15 cellular contexts compared by ENCODE assay signal in the genomic region with DNA sequence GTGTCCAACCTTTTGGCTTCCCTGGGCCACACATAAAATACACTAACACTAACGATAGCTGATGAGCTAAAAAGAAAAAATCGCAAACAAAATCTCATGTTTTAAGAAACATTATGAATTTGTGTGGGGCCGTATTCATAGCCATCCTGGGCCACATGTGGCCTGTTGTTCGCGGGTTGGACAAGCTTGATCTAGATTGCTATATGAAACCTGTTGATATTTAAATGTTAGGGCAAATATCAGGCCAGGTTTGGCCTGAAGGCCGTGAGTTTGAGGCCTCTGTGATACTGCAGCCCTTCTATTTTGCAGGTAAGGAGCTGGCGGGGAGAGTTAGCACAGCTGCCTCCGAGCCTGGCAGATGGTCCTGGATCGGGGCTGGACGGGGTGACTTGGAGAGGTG.
DNase-seq lines count a peak whose midpoint lies in the region; ATAC-seq and TF ChIP-seq lines count a peak whose summit lies in the region.
"Had no signal": no experiment of that assay in that cellular context is flagged by ENCODE, and none has a peak within 500 bp of the region (broad histone marks: within the 10 kb centered on the region; RNA-seq: fewer than 3 reads in every experiment).

No MANE protein-coding gene starts in this region.

- no peak overlapping the region for H3K4me3 ChIP-seq in neural progenitor cell
- H3K4me3 ChIP-seq in naive thymus-derived CD4-positive, alpha-beta T cell (ENCODE audit: low read length): no peak overlapping the region

- TF ChIP-seq CTCF in RWPE1 (conservative IDR thresholded peaks at IDR 0.05; ENCODE audit: low read depth) (no peak), neural progenitor cell (IDR thresholded peaks at IDR 0.05) (no peak)

- intact Hi-C loops in left ventricle myocardium superior (cut with micrococcal nuclease) (no loop called here), left cardiac atrium (cut with DNase I) (no loop called here)
- intact Hi-C loops in naive thymus-derived CD4-positive, alpha-beta T cell (cut with micrococcal nuclease): no loop called here

- peaks cover 8% of the 10 kb centered on the region for H3K27me3 Mint-ChIP-seq in neural progenitor cell (ENCODE audit: insufficient read depth, low read depth)
- H3K27me3 Mint-ChIP-seq in naive thymus-derived CD4-positive, alpha-beta T cell: peaks cover 0 to 16% (median 4%) of the 10 kb centered on the region in 5 donors

- H3K27ac Mint-ChIP-seq in neural progenitor cell: peak overlapping the region; percentile 86
- peak overlapping the region in 1 of 9 donors; percentile 29 for H3K27ac Mint-ChIP-seq in naive thymus-derived CD4-positive, alpha-beta T cell
- H3K27ac Mint-ChIP-seq: B cell; CD4-positive, CD25-positive, alpha-beta regulatory T cell had no signal

- no peaks in the 10 kb centered on the region for H3K36me3 ChIP-seq in neural progenitor cell
- H3K36me3 ChIP-seq in naive thymus-derived CD4-positive, alpha-beta T cell (ENCODE audit: control insufficient read depth in 2 of 3, insufficient read depth in 3 of 3, low read length in 3 of 3): no peaks in the 10 kb centered on the region

- no peaks in the 10 kb centered on the region for H4K20me1 ChIP-seq in neural progenitor cell (ENCODE audit: low read depth)

- CTCF ChIA-PET in RWPE1 (lab: Yijun Ruan, JAX): no interaction called here
- CTCF ChIA-PET in naive thymus-derived CD4-positive, alpha-beta T cell (lab: Charles Lee): no interaction called here

- H3F3A ChIP-seq in neural progenitor cell (ENCODE audit: low read depth): peaks cover 6% of the 10 kb centered on the region

- DNase-seq in left ventricle myocardium superior (peak; percentile 15), left cardiac atrium (no peak), RWPE1 (ENCODE audit: low spot score) (no peak), neural progenitor cell (ENCODE audit: low spot score) (no peak), NCI-H1436 (lab: John Stamatoyannopoulos, UW) (no peak)
- no peak for DNase-seq in naive thymus-derived CD4-positive, alpha-beta T cell
- DNase-seq: CD4-positive, CD25-positive, alpha-beta regulatory T cell; DMS53; H7; NCI-H1105 treated with DMSO at 0.1 percent for 48 hours; NCI-H1930; NCI-H774; RPMI8226 had no signal

- H3K4me3 Mint-ChIP-seq in neural progenitor cell: no peak overlapping the region
- H3K4me3 Mint-ChIP-seq in naive thymus-derived CD4-positive, alpha-beta T cell: no peak overlapping the region
- H3K4me3 Mint-ChIP-seq: B cell had no signal

- H2AFZ ChIP-seq in neural progenitor cell (replicated peaks): no peak overlapping the region

- no peaks in the 10 kb centered on the region for H3K36me3 Mint-ChIP-seq in neural progenitor cell
- H3K36me3 Mint-ChIP-seq in naive thymus-derived CD4-positive, alpha-beta T cell: no peaks in the 10 kb centered on the region
- H3K36me3 Mint-ChIP-seq: CD4-positive, CD25-positive, alpha-beta regulatory T cell had no signal

- H3K27ac ChIP-seq in RWPE1 (peak overlapping the region; percentile 14; the same call in 1 of the 2 replicates), neural progenitor cell (no peak overlapping the region)
- no peak overlapping the region for H3K27ac ChIP-seq in naive thymus-derived CD4-positive, alpha-beta T cell (ENCODE audit: low read depth, low read length)

- H3K9me3 ChIP-seq in neural progenitor cell (ENCODE audit: low read depth): no peaks in the 10 kb centered on the region
- no peaks in the 10 kb centered on the region for H3K9me3 ChIP-seq in naive thymus-derived CD4-positive, alpha-beta T cell (ENCODE audit: control insufficient read depth in 2 of 3, low read length in 3 of 3)

- no peaks in the 10 kb centered on the region for H3K27me3 ChIP-seq in neural progenitor cell
- no peaks in the 10 kb centered on the region for H3K27me3 ChIP-seq in naive thymus-derived CD4-positive, alpha-beta T cell (ENCODE audit: control insufficient read depth in 2 of 2, insufficient read depth in 2 of 2, low read length in 2 of 2)

- peaks cover 8% of the 10 kb centered on the region for H3K4me1 ChIP-seq in neural progenitor cell
- no peaks in the 10 kb centered on the region for H3K4me1 ChIP-seq in naive thymus-derived CD4-positive, alpha-beta T cell (ENCODE audit: control insufficient read depth in 2 of 2, insufficient read depth in 2 of 2, low read length in 2 of 2)

- H3K79me2 ChIP-seq in neural progenitor cell (ENCODE audit: low read depth): no peaks in the 10 kb centered on the region

- H3K4me2 ChIP-seq in neural progenitor cell: no peak overlapping the region

- H3K9ac ChIP-seq in neural progenitor cell: no peak overlapping the region

- H3K9me3 Mint-ChIP-seq in neural progenitor cell: no peaks in the 10 kb centered on the region
- H3K9me3 Mint-ChIP-seq in naive thymus-derived CD4-positive, alpha-beta T cell: no peaks in the 10 kb centered on the region

- POLR2A ChIA-PET in RWPE1 (lab: Yijun Ruan, JAX; ENCODE audit: low non-redundant PET): no interaction called here
- POLR2A ChIA-PET in naive thymus-derived CD4-positive, alpha-beta T cell (lab: Charles Lee): no interaction called here

- H3K4me1 Mint-ChIP-seq in neural progenitor cell: peaks cover 27% of the 10 kb centered on the region
- peaks cover 0 to 19% (median 0%) of the 10 kb centered on the region in 7 donors for H3K4me1 Mint-ChIP-seq in naive thymus-derived CD4-positive, alpha-beta T cell
- H3K4me1 Mint-ChIP-seq: CD4-positive, CD25-positive, alpha-beta regulatory T cell had no signal

- no peak for ATAC-seq in left ventricle myocardium superior
- ATAC-seq in left cardiac atrium: no peak
- ATAC-seq in naive thymus-derived CD4-positive, alpha-beta T cell: no peak
- ATAC-seq in GM19397 (IDR thresholded peaks at IDR 0.05; ENCODE audit: unreplicated experiment): no peak
